2 cellular contexts compared by ENCODE assay signal in genomic region chr13:97944396-97945029, GRCh38.
TF ChIP-seq lines count a peak whose summit lies in the region.

No MANE protein-coding gene starts in this region.

TF ChIP-seq in A549, 52 proteins besides CTCF, POLR2A, EP300 and RAD21 (continued from another document):
- TF ChIP-seq, protein P1, sequence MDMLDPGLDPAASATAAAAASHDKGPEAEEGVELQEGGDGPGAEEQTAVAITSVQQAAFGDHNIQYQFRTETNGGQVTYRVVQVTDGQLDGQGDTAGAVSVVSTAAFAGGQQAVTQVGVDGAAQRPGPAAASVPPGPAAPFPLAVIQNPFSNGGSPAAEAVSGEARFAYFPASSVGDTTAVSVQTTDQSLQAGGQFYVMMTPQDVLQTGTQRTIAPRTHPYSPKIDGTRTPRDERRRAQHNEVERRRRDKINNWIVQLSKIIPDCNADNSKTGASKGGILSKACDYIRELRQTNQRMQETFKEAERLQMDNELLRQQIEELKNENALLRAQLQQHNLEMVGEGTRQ (IDR thresholded peaks at IDR 0.05), result 0 out of 2 replicates have a peak, but pooled peaks have one; percentile 25
TF ChIP-seq in A549: peak in this region for 2.

TF ChIP-seq in HEK293T, 16 proteins besides CTCF, POLR2A, EP300 and RAD21 (continued from another document):
- TF ChIP-seq CTBP1 (IDR thresholded peaks at IDR 0.05; ENCODE audit: borderline replicate concordance) (no peak), TARDBP (IDR thresholded peaks at IDR 0.05) (no peak)
